Comparison of ENCODE assay signal across 8 cellular contexts in the genomic region with DNA sequence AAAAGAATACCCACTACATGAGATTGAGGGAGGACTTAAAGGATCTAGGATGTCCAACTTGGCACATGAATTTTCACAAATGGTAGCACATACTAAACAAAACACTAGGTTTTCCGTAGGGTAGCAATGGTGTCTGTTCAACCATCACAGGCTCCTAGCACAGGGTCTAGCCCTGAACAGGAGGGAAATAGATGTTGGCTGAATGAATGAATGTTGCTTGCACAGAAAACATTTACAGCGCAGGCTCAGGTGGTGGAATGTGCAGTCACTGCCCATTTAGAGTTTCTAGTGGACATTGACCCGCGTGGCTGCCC. TPM values are rescaled to one million over a fixed set of nuclear protein-coding genes. Genes with fewer than 3 reads are reported as not detected.
DNase-seq lines count a peak whose midpoint lies in the region; ATAC-seq and TF ChIP-seq lines count a peak whose summit lies in the region.

No MANE protein-coding gene starts in this region.

- H2AFZ ChIP-seq in OCI-LY1 (ENCODE audit: low read length), result peak overlapping the region; percentile 2; the same call in 1 of the 2 replicates

- peak overlapping the region; percentile 84 for H3K4me3 ChIP-seq in H7 (ENCODE audit: insufficient read depth, low read depth, low read length)
- peak overlapping the region; percentile 90 for H3K4me3 ChIP-seq in OCI-LY1 (ENCODE audit: low read depth, low read length, poor library complexity, severe bottlenecking)
- peak overlapping the region; percentile 65 to 89 (median 82) for H3K4me3 ChIP-seq in esophagus muscularis mucosa
- H3K4me3 ChIP-seq in skeletal muscle tissue (ENCODE audit: low read length in 3 of 3), result peak overlapping the region; percentile 93 to 97 (median 96)

- TF ChIP-seq POLR2A in esophagus muscularis mucosa (IDR thresholded peaks at IDR 0.05; ENCODE audit: low read depth), result no peak

- H3K4me1 ChIP-seq in OCI-LY1 (ENCODE audit: insufficient read depth, low read length, severe bottlenecking) (peaks cover 47% of the 10 kb centered on the region), esophagus muscularis mucosa (peaks cover 21 to 45% (median 42%) of the 10 kb centered on the region in 4 donors), skeletal muscle tissue (ENCODE audit: control insufficient read depth in 3 of 3, insufficient read depth in 3 of 3, low read length in 3 of 3) (peaks cover 24 to 33% (median 31%) of the 10 kb centered on the region in 3 donors)

- peak overlapping the region; percentile 67 for H3K9ac ChIP-seq in OCI-LY1 (ENCODE audit: low read length)
- peak overlapping the region; percentile 82 to 95 (median 93) for H3K9ac ChIP-seq in skeletal muscle tissue (ENCODE audit: low read depth in 1 of 3, low read length in 3 of 3)

- TF ChIP-seq CTCF in OCI-LY1 (IDR thresholded peaks at IDR 0.05; ENCODE audit: low read length) (no peak), esophagus muscularis mucosa (IDR thresholded peaks at IDR 0.05) (no peak)

- 0% methylated on average over 4 of the region's 4 CpGs for WGBS in esophagus muscularis mucosa

- no peak for DNase-seq in H7
- no peak for DNase-seq in esophagus muscularis mucosa (ENCODE audit: extremely low spot score)
- no peak for DNase-seq in EL
- no peak for DNase-seq in LoVo (ENCODE audit: low spot score)
- no peak for DNase-seq in Ammon's horn (ENCODE audit: low spot score)

- peak; percentile 6 for ATAC-seq in GM18498 (IDR thresholded peaks at IDR 0.05; ENCODE audit: unreplicated experiment)

- H3K36me3 ChIP-seq in H7 (replicated peaks; ENCODE audit: control insufficient read depth, insufficient read depth, low read length), result no peaks in the 10 kb centered on the region
- H3K36me3 ChIP-seq in OCI-LY1 (ENCODE audit: insufficient read depth, low read length), result no peaks in the 10 kb centered on the region
- H3K36me3 ChIP-seq in esophagus muscularis mucosa, result no peaks in the 10 kb centered on the region
- H3K36me3 ChIP-seq in skeletal muscle tissue (ENCODE audit: control insufficient read depth in 3 of 3, insufficient read depth in 3 of 3, low read length in 3 of 3), result no peaks in the 10 kb centered on the region

- intact Hi-C loops in esophagus muscularis mucosa (cut with DNase I), result loop anchor here (5.0 to 10.0 kb wide), 3 partner anchors 149 to 366 kb away; partner anchors contain the start of genes FBXL3 and SLAIN1

- H3K27me3 ChIP-seq in H7 (ENCODE audit: control insufficient read depth, insufficient read depth, low read length) (peaks cover 12% of the 10 kb centered on the region), OCI-LY1 (ENCODE audit: insufficient read depth, low read length) (no peaks in the 10 kb centered on the region), esophagus muscularis mucosa (no peaks in the 10 kb centered on the region), skeletal muscle tissue (ENCODE audit: control insufficient read depth in 3 of 3, insufficient read depth in 3 of 3, low read length in 3 of 3) (no peaks in the 10 kb centered on the region)

- peaks cover 10% of the 10 kb centered on the region for H3F3A ChIP-seq in OCI-LY1 (ENCODE audit: insufficient read depth, low read length)

- no peaks in the 10 kb centered on the region for H4K20me1 ChIP-seq in OCI-LY1 (ENCODE audit: insufficient read depth, low read length)

- H3K79me2 ChIP-seq in OCI-LY1 (ENCODE audit: insufficient read depth, low read length), result peaks cover 28% of the 10 kb centered on the region

- no peak for TF ChIP-seq EP300 in esophagus muscularis mucosa (IDR thresholded peaks at IDR 0.05)

- H3K9me3 ChIP-seq in OCI-LY1 (ENCODE audit: low read length) (no peaks in the 10 kb centered on the region), esophagus muscularis mucosa (no peaks in the 10 kb centered on the region), skeletal muscle tissue (ENCODE audit: control insufficient read depth in 3 of 3, low read length in 3 of 3) (no peaks in the 10 kb centered on the region)

- no peaks in the 10 kb centered on the region for H3K9me2 ChIP-seq in OCI-LY1 (ENCODE audit: low read depth, low read length)

- H3K4me2 ChIP-seq in OCI-LY1 (ENCODE audit: low read length), result peak overlapping the region; percentile 96

- peak overlapping the region; percentile 95 for H3K27ac ChIP-seq in OCI-LY1 (ENCODE audit: low read depth, low read length, poor library complexity, severe bottlenecking)
- H3K27ac ChIP-seq in esophagus muscularis mucosa (replicated peaks in 1 of 4), result peak overlapping the region; percentile 82 to 86 (median 84)
- H3K27ac ChIP-seq in skeletal muscle tissue (ENCODE audit: low read depth, low read length), result peak overlapping the region; percentile 76

RNA-seq across cellular contexts. Expression of gene MYCBP2, which starts 1.9 kb away (rescaled TPM):
- total RNA-seq in H7 (2014; rRNA removed; shearing (Covaris generic)), result 18.3 and 28.6 TPM in 2 replicates
- total RNA-seq in esophagus muscularis mucosa (100 to 1,000 TPM in 2 of 4 donors, 10 to 100 TPM in 2; 96.1 to 117 (median 108) TPM), skeletal muscle tissue (61.1 TPM)
